In the genomic region with DNA sequence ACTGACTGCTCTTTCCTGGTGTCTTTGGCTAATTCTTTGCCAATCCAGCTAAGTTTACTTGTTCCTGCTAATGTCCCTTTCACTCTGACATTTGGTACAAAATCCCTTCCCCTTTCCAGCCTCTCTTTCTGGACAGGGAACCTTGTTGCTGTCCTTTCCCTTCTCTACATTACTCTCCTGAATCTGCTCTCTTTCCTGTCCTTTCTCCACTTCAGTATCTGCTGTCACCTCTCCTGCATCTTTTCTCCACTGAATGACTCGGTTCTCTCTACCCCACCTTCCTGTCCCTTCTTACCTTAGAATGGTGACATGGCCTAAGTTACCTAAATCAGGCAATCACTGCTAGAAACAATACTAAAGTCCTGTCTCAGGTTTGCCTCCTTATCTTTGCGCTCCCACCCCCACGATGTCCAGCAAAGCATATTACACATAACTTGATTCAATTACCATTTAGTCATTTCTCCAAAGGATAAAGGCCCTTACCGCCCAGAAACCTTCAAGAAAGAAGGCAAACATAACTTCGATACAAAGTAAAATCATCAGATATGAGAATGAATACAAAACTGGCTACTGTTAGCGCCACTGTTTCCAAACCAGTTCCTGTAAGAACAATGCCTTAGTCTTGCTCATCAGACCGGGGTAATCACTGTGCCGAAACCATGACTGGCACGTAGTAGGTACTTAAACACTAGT, we compare ENCODE assay signal across 8 cellular contexts. TPM values are rescaled to one million over a fixed set of nuclear protein-coding genes. Genes with fewer than 3 reads are reported as not detected.
DNase-seq lines count a peak whose midpoint lies in the region; ATAC-seq and TF ChIP-seq lines count a peak whose summit lies in the region.

No MANE protein-coding gene starts in this region.

- H3K4me3 ChIP-seq in adrenal gland (peak overlapping the region; percentile 85 to 96 (median 89)), lower leg skin (ENCODE audit: low read depth, poor library complexity, severe bottlenecking) (peak overlapping the region; percentile 65), upper lobe of left lung (peak overlapping the region; percentile 82 to 97 (median 91))

- WGBS in adrenal gland, 4 donors: 1 to 5% (median 3%) methylated on average over 9 of the region's 9 CpGs
- WGBS in lower leg skin, 2 donors: 4% methylated on average over 9 of the region's 9 CpGs
- 1 to 3% methylated on average over 8 to 9 of the region's 9 CpGs for WGBS in upper lobe of left lung, 2 donors

- H3K9me3 Mint-ChIP-seq in activated naive CD4-positive, alpha-beta T cell treated with anti-CD3 and anti-CD28 coated beads, Interleukin-2, amount 50 U/mL, for 24 hours: no peaks in the 10 kb centered on the region

- H3K4me1 Mint-ChIP-seq in activated naive CD4-positive, alpha-beta T cell treated with anti-CD3 and anti-CD28 coated beads, Interleukin-2, amount 50 U/mL, for 24 hours: peaks cover 58% of the 10 kb centered on the region

- H3K4me1 ChIP-seq in adrenal gland (replicated peaks in 1 of 2): peaks cover 11 to 34% of the 10 kb centered on the region in 2 donors
- H3K4me1 ChIP-seq in upper lobe of left lung: peaks cover 20 to 38% (median 23%) of the 10 kb centered on the region in 4 donors

- ATAC-seq in upper lobe of left lung (ENCODE audit: low FRiP score in 2 of 2) (no peak), HG02840 (IDR thresholded peaks at IDR 0.05; ENCODE audit: low FRiP score, unreplicated experiment) (no peak), GM21717 (IDR thresholded peaks at IDR 0.05; ENCODE audit: unreplicated experiment) (no peak)

- H3K9me3 ChIP-seq in adrenal gland (replicated peaks in 1 of 3) (no peaks in the 10 kb centered on the region), upper lobe of left lung (no peaks in the 10 kb centered on the region)

- intact Hi-C loops in adrenal gland (cut with DNase I) (no loop called here), lower leg skin (cut with DNase I; ENCODE audit: low total_unique reads) (no loop called here)

- peak overlapping the region; percentile 90 for H3K27ac Mint-ChIP-seq in activated naive CD4-positive, alpha-beta T cell treated with anti-CD3 and anti-CD28 coated beads, Interleukin-2, amount 50 U/mL, for 24 hours

- H3K4me3 Mint-ChIP-seq in activated naive CD4-positive, alpha-beta T cell treated with anti-CD3 and anti-CD28 coated beads, Interleukin-2, amount 50 U/mL, for 24 hours: peak overlapping the region; percentile 88

- no peak for DNase-seq in activated naive CD4-positive, alpha-beta T cell treated with Interleukin-2 at 50 U/mL for 16 hours
- no peak for DNase-seq in adrenal gland
- no peak for DNase-seq in lower leg skin (ENCODE audit: low spot score in 2 of 2)
- DNase-seq in upper lobe of left lung: no peak
- no peak for DNase-seq in stimulated activated CD4-positive, alpha-beta T cell treated with anti-CD3 and anti-CD28 coated beads, Interleukin-1b, Interleukin-23, amount 100 ng/mL, for 48 hours

- TF ChIP-seq CTCF in adrenal gland (IDR thresholded peaks at IDR 0.05) (no peak), lower leg skin (IDR thresholded peaks at IDR 0.05) (no peak), upper lobe of left lung (IDR thresholded peaks at IDR 0.05) (no peak)

- H3K36me3 ChIP-seq in adrenal gland (replicated peaks in 1 of 2): no peaks in the 10 kb centered on the region
- H3K36me3 ChIP-seq in upper lobe of left lung: no peaks in the 10 kb centered on the region

- H3K36me3 Mint-ChIP-seq in activated naive CD4-positive, alpha-beta T cell treated with anti-CD3 and anti-CD28 coated beads, Interleukin-2, amount 50 U/mL, for 24 hours: peaks cover 2% of the 10 kb centered on the region

- H3K27me3 Mint-ChIP-seq in activated naive CD4-positive, alpha-beta T cell treated with anti-CD3 and anti-CD28 coated beads, Interleukin-2, amount 50 U/mL, for 24 hours: no peaks in the 10 kb centered on the region

- no peak for TF ChIP-seq EP300 in upper lobe of left lung (IDR thresholded peaks at IDR 0.05)

- H3K27me3 ChIP-seq in adrenal gland (no peaks in the 10 kb centered on the region), upper lobe of left lung (no peaks in the 10 kb centered on the region)

- TF ChIP-seq POLR2A in adrenal gland (IDR thresholded peaks at IDR 0.05): no peak
- no peak for TF ChIP-seq POLR2A in lower leg skin (IDR thresholded peaks at IDR 0.05)
- no peak for TF ChIP-seq POLR2A in upper lobe of left lung (IDR thresholded peaks at IDR 0.05)

- H3K27ac ChIP-seq in adrenal gland: peak overlapping the region in 2 of 5 donors; percentile 92 to 97
- peak overlapping the region; percentile 38 to 98 (median 96) for H3K27ac ChIP-seq in upper lobe of left lung

RNA-seq across cellular contexts. Expression of a gene that starts 0.9 kb away (rescaled TPM):
- total RNA-seq in adrenal gland (10 to 100 TPM; 16.4 to 31.0 (median 21.4) TPM), lower leg skin (10 to 100 TPM; 25.3 to 32.7 (median 30.6) TPM), upper lobe of left lung (10 to 100 TPM; 33.1 to 88.0 (median 37.9) TPM)
- polyA plus RNA-seq in adrenal gland: 10 to 100 TPM in 2 of 3 donors, 1 to 10 TPM in 1; 7.4 to 20.0 (median 13.5) TPM
